In the genomic region with DNA sequence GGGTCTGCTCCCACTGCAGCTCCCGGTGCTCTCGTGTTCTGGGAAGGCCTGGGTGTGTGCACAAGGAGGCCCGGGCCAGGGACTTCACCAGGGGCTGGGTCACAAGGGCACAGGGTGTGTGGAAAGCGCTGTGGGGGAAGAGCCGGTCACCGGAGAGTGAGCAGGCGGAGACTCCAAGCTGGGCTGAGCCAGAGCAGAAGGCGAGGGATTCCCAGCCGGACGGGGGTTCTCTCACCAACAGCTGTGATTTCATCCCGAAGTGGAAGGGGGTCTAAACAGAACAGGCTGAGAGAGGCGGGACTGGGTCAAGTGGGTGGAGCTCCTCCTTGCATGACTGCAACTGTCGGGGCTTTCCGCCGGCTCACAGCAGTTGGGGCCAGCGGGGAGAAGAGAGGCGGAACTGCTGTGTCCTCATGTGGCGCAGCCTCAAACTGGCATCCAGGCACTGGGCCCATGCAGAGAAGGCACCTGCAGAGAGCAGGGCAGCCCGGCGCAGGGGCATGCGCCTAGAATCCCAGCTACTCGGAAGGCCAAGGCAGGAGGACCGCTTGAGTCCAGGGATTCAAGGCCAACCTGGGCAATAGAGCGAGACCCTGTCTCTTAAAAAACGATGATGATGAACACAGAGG, we compare ENCODE assay signal across 8 cellular contexts. TPM values are rescaled to one million over a fixed set of nuclear protein-coding genes. Genes with fewer than 3 reads are reported as not detected.
DNase-seq lines count a peak whose midpoint lies in the region; ATAC-seq and TF ChIP-seq lines count a peak whose summit lies in the region.

No MANE protein-coding gene starts in this region.

- no peaks in the 10 kb centered on the region for H3K9me3 ChIP-seq in tibial nerve

- H3K9me3 Mint-ChIP-seq in neural crest cell = no peaks in the 10 kb centered on the region

- peak overlapping the region; percentile 59 for H3K27ac Mint-ChIP-seq in neural crest cell (ENCODE audit: unreplicated experiment)

- ATAC-seq in GM18873 (IDR thresholded peaks at IDR 0.05; ENCODE audit: low FRiP score, unreplicated experiment) = peak; percentile 58
- ATAC-seq in HG03060 (IDR thresholded peaks at IDR 0.05; ENCODE audit: low read depth, unreplicated experiment) = peak; percentile 39

- H3K27ac ChIP-seq in caudate nucleus (ENCODE audit: low read depth, low read length) (peak overlapping the region; percentile 68), tibial nerve (peak overlapping the region in 3 of 4 donors; percentile 48 to 87 (median 67))

- no peaks in the 10 kb centered on the region for H3K27me3 Mint-ChIP-seq in neural crest cell (ENCODE audit: low read depth)

- peaks cover 0 to 61% (median 0%) of the 10 kb centered on the region in 3 donors for H3K36me3 ChIP-seq in tibial nerve

- DNase-seq in T-helper 9 cell = peak; percentile 80
- peak in 6 of 61 donors; percentile 7 to 80 (median 26) for DNase-seq in caudate nucleus (lab: John Stamatoyannopoulos, UW)
- no peak for DNase-seq in neural crest cell (ENCODE audit: low read depth, low spot score)
- no peak for DNase-seq in tibial nerve (ENCODE audit: low spot score in 2 of 2)
- no peak for DNase-seq in HT-29 (ENCODE audit: low spot score)
- DNase-seq in middle frontal gyrus (ENCODE audit: extremely low spot score, low spot score) = no peak

- H3K4me1 ChIP-seq in tibial nerve = peaks cover 0 to 18% (median 2%) of the 10 kb centered on the region in 4 donors

- TF ChIP-seq CTCF in neural crest cell (conservative IDR thresholded peaks at IDR 0.05) = no peak
- TF ChIP-seq CTCF in tibial nerve (IDR thresholded peaks at IDR 0.05) = no peak

- TF ChIP-seq EP300 in tibial nerve (IDR thresholded peaks at IDR 0.05) = no peak

- peaks cover 12% of the 10 kb centered on the region for H3K4me1 Mint-ChIP-seq in neural crest cell

- H3K27me3 ChIP-seq in tibial nerve = no peaks in the 10 kb centered on the region

- WGBS in tibial nerve, 2 donors = 71 to 76% methylated on average over 23 to 24 of the region's 25 CpGs

- H3K36me3 Mint-ChIP-seq in neural crest cell (ENCODE audit: low read depth) = peaks cover 10% of the 10 kb centered on the region

- TF ChIP-seq POLR2A in tibial nerve (IDR thresholded peaks at IDR 0.05) = no peak

- H3K4me3 ChIP-seq in tibial nerve = no peak overlapping the region

- no peak overlapping the region for H3K4me3 Mint-ChIP-seq in neural crest cell

RNA-seq across cellular contexts. Expression of a gene that starts 7.6 kb away (rescaled TPM):
- total RNA-seq in neural crest cell (48.5 and 51.3 TPM in 2 replicates), tibial nerve (10 to 100 TPM in 1 of 4 donors, 1 to 10 TPM in 3; 4.4 to 18.6 (median 7.7) TPM)
- 37.4 and 39.8 TPM in 2 replicates for total RNA-seq in HT-29 (2014; rRNA removed; shearing (Covaris generic))

RNA-seq across cellular contexts. Expression of a gene that starts 29.6 kb away (rescaled TPM):
- total RNA-seq in neural crest cell (38.3 and 41.9 TPM in 2 replicates), tibial nerve (10 to 100 TPM; 34.7 to 62.1 (median 48.5) TPM)
- total RNA-seq in HT-29 (2014; rRNA removed; shearing (Covaris generic)) = 34.8 and 38.8 TPM in 2 replicates

RNA-seq across cellular contexts. Expression of a gene that starts 38.9 kb away (rescaled TPM):
- total RNA-seq in neural crest cell (16.9 and 20.6 TPM in 2 replicates), tibial nerve (10 to 100 TPM; 17.4 to 21.0 (median 19.1) TPM)
- 31.5 and 36.5 TPM in 2 replicates for total RNA-seq in HT-29 (2014; rRNA removed; shearing (Covaris generic))

RNA-seq across cellular contexts. Expression of a gene that starts 39.0 kb away (rescaled TPM):
- total RNA-seq in neural crest cell = 36.7 and 43.2 TPM in 2 replicates
- 10 to 100 TPM; 14.6 to 41.4 (median 28.2) TPM for total RNA-seq in tibial nerve
- total RNA-seq in HT-29 (2014; rRNA removed; shearing (Covaris generic)) = 73.6 and 81.2 TPM in 2 replicates

RNA-seq across cellular contexts. Expression of a gene that starts 53.0 kb away (rescaled TPM):
- total RNA-seq in neural crest cell (61.1 and 62.1 TPM in 2 replicates), tibial nerve (10 to 100 TPM in 3 of 4 donors, 1 to 10 TPM in 1; 9.6 to 24.0 (median 18.9) TPM)
- 96.9 and 101 TPM in 2 replicates for total RNA-seq in HT-29 (2014; rRNA removed; shearing (Covaris generic))
